ENCODE assay signal across 8 cellular contexts in genomic region chr15:42207674-42208579, GRCh38. TPM values are rescaled to one million over a fixed set of nuclear protein-coding genes. Genes with fewer than 3 reads are reported as not detected.
DNase-seq lines count a peak whose midpoint lies in the region; ATAC-seq, FAIRE-seq and TF ChIP-seq lines count a peak whose summit lies in the region.

Gene VPS39 (minus strand): TSS chr15:42208304. CDS start chr15:42208153, 151 bp downstream.

- H3K36me3 ChIP-seq in HUES64 (ENCODE audit: insufficient read depth, low read length) (peaks cover 38% of the 10 kb centered on the region), OCI-LY3 (replicated peaks; ENCODE audit: low read depth, low read length) (peaks cover 12% of the 10 kb centered on the region), endothelial cell of umbilical vein (ENCODE audit: control insufficient read depth in 2 of 2, extremely low read depth in 1 of 2, insufficient read depth in 2 of 2, low read length in 2 of 2) (peaks cover 5 to 12% of the 10 kb centered on the region in 2 experiments)

- H3K4me2 ChIP-seq in OCI-LY3 (ENCODE audit: low read length): peak within 1 kb of the TSS; percentile 67
- H3K4me2 ChIP-seq in endothelial cell of umbilical vein (ENCODE audit: insufficient read depth, low read length): peak within 1 kb of the TSS; percentile 94

- H2AFZ ChIP-seq in OCI-LY3 (ENCODE audit: low read depth, low read length) (peak within 1 kb of the TSS; percentile 60), endothelial cell of umbilical vein (ENCODE audit: low read depth, low read length) (peak within 1 kb of the TSS; percentile 88)

- H3K4me1 ChIP-seq in HUES64 (ENCODE audit: insufficient read depth, low read length): no peaks in the 10 kb centered on the region
- H3K4me1 ChIP-seq in OCI-LY3 (ENCODE audit: low read length): peaks cover 11% of the 10 kb centered on the region
- peaks cover 10% of the 10 kb centered on the region for H3K4me1 ChIP-seq in endothelial cell of umbilical vein (ENCODE audit: control insufficient read depth, extremely low read depth, insufficient read depth, low read length)

- intact Hi-C loops in endothelial cell of umbilical vein (cut with micrococcal nuclease): loop anchor here (1.0 kb wide), 1 partner anchor 177 kb away; no protein-coding TSS in a partner anchor

- H3K27ac ChIP-seq in HUES64 (ENCODE audit: low read depth, low read length): peak within 1 kb of the TSS; percentile 44; the same call in 1 of the 2 replicates
- H3K27ac ChIP-seq in OCI-LY3 (ENCODE audit: low read length): 0 out of 2 replicates have a peak within 1 kb of the TSS, but pooled peaks have one; percentile 0
- H3K27ac ChIP-seq in endothelial cell of umbilical vein (ENCODE audit: insufficient read depth, low read depth, low read length): peak within 1 kb of the TSS; percentile 79

- POLR2A ChIA-PET in endothelial cell of umbilical vein (lab: Charles Lee): interaction anchor here (0.6 to 1.0 kb wide), 2 partner anchors 12 to 26 kb away, joined by 3 read pairs; no protein-coding TSS in a partner anchor

- peaks cover 17% of the 10 kb centered on the region for H3K4me1 Mint-ChIP-seq in mesothelial cell of epicardium

- DNase-seq in Caki2 (ENCODE audit: low read depth) (peak; percentile 78), endothelial cell of umbilical vein (ENCODE audit: low read depth, low spot score) (peak; percentile 92), mesothelial cell of epicardium (ENCODE audit: low spot score in 2 of 2, unreplicated experiment in 2 of 2) (peak; percentile 54 to 73)
- peak; percentile 86 for DNase-seq in activated CD8-positive, alpha-beta memory T cell treated with anti-CD3 and anti-CD28 coated beads, Interleukin-2, amount 50 U/mL, for 48 hours
- DNase-seq in stimulated activated CD8-positive, alpha-beta memory T cell treated with anti-CD3 and anti-CD28 coated beads, Interleukin-15, amount 100 ng/mL, for 4 hours (ENCODE audit: low read depth in 2 of 2): peak; percentile 57 to 68

- no peaks in the 10 kb centered on the region for H4K20me1 ChIP-seq in OCI-LY3 (ENCODE audit: insufficient read depth, low read length)
- H4K20me1 ChIP-seq in endothelial cell of umbilical vein (replicated peaks; ENCODE audit: control insufficient read depth, extremely low read depth, insufficient read depth, low read length): no peaks in the 10 kb centered on the region

- H3K9me3 ChIP-seq in HUES64 (ENCODE audit: insufficient read depth, low read depth, low read length): no peaks in the 10 kb centered on the region
- H3K9me3 ChIP-seq in OCI-LY3 (ENCODE audit: insufficient read depth, low read length): no peaks in the 10 kb centered on the region
- no peaks in the 10 kb centered on the region for H3K9me3 ChIP-seq in endothelial cell of umbilical vein (replicated peaks; ENCODE audit: control insufficient read depth, insufficient read depth, low read length)

- TSS peak; percentile 49 for BruUV-seq in endothelial cell of umbilical vein (replicated peaks; lab: Mats Ljungman, UMichigan)

- no peaks in the 10 kb centered on the region for H3K9me3 Mint-ChIP-seq in mesothelial cell of epicardium

- no peaks in the 10 kb centered on the region for H3K27me3 Mint-ChIP-seq in mesothelial cell of epicardium (ENCODE audit: low read depth)

- H3K79me2 ChIP-seq in OCI-LY3 (ENCODE audit: low read length) (peaks cover 19% of the 10 kb centered on the region), endothelial cell of umbilical vein (ENCODE audit: control insufficient read depth, insufficient read depth, low read length) (peaks cover 22% of the 10 kb centered on the region)

- no peaks in the 10 kb centered on the region for H3K9me1 ChIP-seq in endothelial cell of umbilical vein (replicated peaks; ENCODE audit: control insufficient read depth, extremely low read depth, insufficient read depth, low read length)

- CTCF ChIA-PET in endothelial cell of umbilical vein (lab: Charles Lee): interaction anchor here (0.6 to 2.4 kb wide), 3 partner anchors 12 to 916 kb away, joined by 3 to 7 read pairs (median 5); no protein-coding TSS in a partner anchor

- dilution Hi-C loops in endothelial cell of umbilical vein (cut with MboI; ENCODE audit: extremely low pct_ligation_motif_present, low sequenced_read_pairs): no loop called here

- TF ChIP-seq CTCF in OCI-LY3 (IDR thresholded peaks at IDR 0.05; ENCODE audit: low read depth, low read length) (no peak), endothelial cell of umbilical vein (IDR thresholded peaks at IDR 0.05; ENCODE audit: extremely low read depth in 1 of 2, insufficient read depth in 1 of 2, low read depth in 1 of 2, low read length in 2 of 2) (no peak), mesothelial cell of epicardium (IDR thresholded peaks at IDR 0.05; ENCODE audit: unreplicated experiment) (no peak)

- peaks cover 16% of the 10 kb centered on the region for H3K36me3 Mint-ChIP-seq in mesothelial cell of epicardium

- in situ Hi-C loops in Caki2 (cut with HindIII; ENCODE audit: low pct_unique_long_range_greater_than_20kb, low sequenced_read_pairs): no loop called here

- H3K9ac ChIP-seq in HUES64 (ENCODE audit: low read depth, low read length): peak within 1 kb of the TSS; percentile 88
- peak within 1 kb of the TSS; percentile 77 for H3K9ac ChIP-seq in OCI-LY3 (ENCODE audit: low read length)
- H3K9ac ChIP-seq in endothelial cell of umbilical vein (replicated peaks; ENCODE audit: extremely low read depth, insufficient read depth, low read length): peak within 1 kb of the TSS; percentile 92

- peak; percentile 95 for ATAC-seq in GM21390 (IDR thresholded peaks at IDR 0.05; ENCODE audit: unreplicated experiment)

- H3K27ac Mint-ChIP-seq in mesothelial cell of epicardium: peak within 1 kb of the TSS; percentile 96

- H3K4me3 Mint-ChIP-seq in mesothelial cell of epicardium: peak within 1 kb of the TSS; percentile 98

- H3K4me3 ChIP-seq in HUES64 (ENCODE audit: low read length) (peak within 1 kb of the TSS; percentile 95), OCI-LY3 (ENCODE audit: low read length) (peak within 1 kb of the TSS; percentile 86), endothelial cell of umbilical vein (replicated peaks in 1 of 3; ENCODE audit: insufficient read depth in 1 of 3, low read depth in 1 of 3, low read length in 3 of 3) (peak within 1 kb of the TSS; percentile 74 to 94 (median 81))

- H3K27me3 ChIP-seq in HUES64 (ENCODE audit: insufficient read depth, low read length): no peaks in the 10 kb centered on the region
- H3K27me3 ChIP-seq in OCI-LY3 (ENCODE audit: low read depth, low read length): no peaks in the 10 kb centered on the region
- H3K27me3 ChIP-seq in endothelial cell of umbilical vein (ENCODE audit: control insufficient read depth in 2 of 2, insufficient read depth in 2 of 2, low read length in 2 of 2): no peaks in the 10 kb centered on the region

- FAIRE-seq in endothelial cell of umbilical vein (lab: Jason Lieb, UNC): peak; percentile 91

- 3% methylated on average over 45 of the region's 45 CpGs for WGBS in HUES64

- TF ChIP-seq POLR2A in endothelial cell of umbilical vein (IDR thresholded peaks at IDR 0.05; ENCODE audit: low read depth, low read length): peak; percentile 88

TF ChIP-seq in endothelial cell of umbilical vein, 7 proteins besides CTCF, POLR2A, EP300 and RAD21:
- no peak for TF ChIP-seq FOS (IDR thresholded peaks at IDR 0.05; ENCODE audit: borderline replicate concordance, insufficient read depth, low read length)
- TF ChIP-seq POLR2AphosphoS5 (IDR thresholded peaks at IDR 0.05; ENCODE audit: insufficient read depth, low read depth, low read length): peak; percentile 87
TF ChIP-seq in endothelial cell of umbilical vein: peak in this region for 1.

RNA-seq across cellular contexts. Expression of gene VPS39, which starts in this region (rescaled TPM):
- 15.9 and 26.2 TPM in 2 replicates for total RNA-seq in Caki2 (2014; rRNA removed; shearing (Covaris generic); ENCODE audit: low replicate concordance)
- 24.7 TPM for polyA plus RNA-seq in HUES64 (2013, experiment 1 of 2)
- polyA plus RNA-seq in HUES64 (2013, experiment 2 of 2): 26.8 TPM
- 50.2 and 56.7 TPM in 2 replicates for total RNA-seq in endothelial cell of umbilical vein
- polyA plus RNA-seq in endothelial cell of umbilical vein: 51.1 and 56.5 TPM in 2 replicates
- 34.8 and 37.1 TPM in 2 replicates for polyA plus RNA-seq in endothelial cell of umbilical vein (2011; cell fraction: cytosol; rRNA removed)
- 216 and 234 TPM in 2 replicates for polyA plus RNA-seq in endothelial cell of umbilical vein (2011; cell fraction: nucleus; rRNA removed)
- 31.9 and 37.7 TPM in 2 replicates for polyA plus RNA-seq in endothelial cell of umbilical vein (2012)
- polyA minus RNA-seq in endothelial cell of umbilical vein: 71.0 and 81.7 TPM in 2 replicates
- polyA minus RNA-seq in endothelial cell of umbilical vein (2011; cell fraction: cytosol; rRNA and poly(A)+ RNA removed): 17.6 TPM
- 82.7 and 126 TPM in 2 replicates for polyA minus RNA-seq in endothelial cell of umbilical vein (2011; cell fraction: nucleus; rRNA and poly(A)+ RNA removed)
- 86.2 to 91.2 TPM (median 90.2 TPM) in 3 replicates for total RNA-seq in mesothelial cell of epicardium

Comparison
In these comparisons a context has a peak if more than half of its experiments do, and no peak if none do; other contexts are left out.
1. Peak in every context shown above with its lines: DNase-seq, ATAC-seq, H3K4me3 ChIP-seq and H3K27ac ChIP-seq.
2. H3K27ac ChIP-seq: peak in every context shown above with its lines; median percentile 79 in endothelial cell of umbilical vein; 44 in HUES64; 0 in OCI-LY3.